ENCODE assay signal across 1 cellular context in the genomic region with DNA sequence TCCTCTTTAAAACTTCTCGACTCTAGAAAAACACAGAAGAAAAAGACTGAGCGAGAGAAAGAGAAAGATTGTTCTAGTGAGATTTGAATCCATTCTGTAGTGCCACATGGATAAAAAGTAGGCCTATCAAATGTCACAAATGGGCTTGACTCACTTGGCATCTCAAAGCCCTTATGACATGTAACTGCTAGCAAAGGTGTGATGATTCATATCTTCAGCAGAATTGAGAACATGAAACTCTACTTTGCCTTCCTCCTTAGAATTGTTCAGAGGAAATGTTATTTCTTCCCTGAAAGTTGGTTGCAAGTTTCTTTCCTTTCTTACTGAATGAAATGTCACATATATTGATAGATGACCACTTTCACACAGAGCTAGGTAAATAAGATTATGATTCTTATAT.
TF ChIP-seq lines count a peak whose summit lies in the region.

No MANE protein-coding gene starts in this region.

TF ChIP-seq in GM12878, 131 proteins besides CTCF, POLR2A, EP300 and RAD21 (continued from another document and continues in another):
- TF ChIP-seq, protein P1, sequence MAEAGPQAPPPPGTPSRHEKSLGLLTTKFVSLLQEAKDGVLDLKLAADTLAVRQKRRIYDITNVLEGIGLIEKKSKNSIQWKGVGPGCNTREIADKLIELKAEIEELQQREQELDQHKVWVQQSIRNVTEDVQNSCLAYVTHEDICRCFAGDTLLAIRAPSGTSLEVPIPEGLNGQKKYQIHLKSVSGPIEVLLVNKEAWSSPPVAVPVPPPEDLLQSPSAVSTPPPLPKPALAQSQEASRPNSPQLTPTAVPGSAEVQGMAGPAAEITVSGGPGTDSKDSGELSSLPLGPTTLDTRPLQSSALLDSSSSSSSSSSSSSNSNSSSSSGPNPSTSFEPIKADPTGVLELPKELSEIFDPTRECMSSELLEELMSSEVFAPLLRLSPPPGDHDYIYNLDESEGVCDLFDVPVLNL (IDR thresholded peaks at IDR 0.05; ENCODE audit: low read depth, low read length): no peak
- TF ChIP-seq DPF2 (IDR thresholded peaks at IDR 0.05) (0 out of 2 replicates have a peak, but pooled peaks have one; percentile 19), TARDBP (IDR thresholded peaks at IDR 0.05; ENCODE audit: borderline replicate concordance) (no peak), JUND (IDR thresholded peaks at IDR 0.05; ENCODE audit: low read depth, low read length) (no peak), ZNF274 (IDR thresholded peaks at IDR 0.05; ENCODE audit: insufficient read depth, insufficient read length) (no peak), YBX1 (IDR thresholded peaks at IDR 0.05) (no peak), ZSCAN29 (IDR thresholded peaks at IDR 0.05) (no peak), IKZF2 (IDR thresholded peaks at IDR 0.05) (peak; percentile 57 to 58; a peak in 3 of 4 replicates), MYB (IDR thresholded peaks at IDR 0.05; ENCODE audit: borderline replicate concordance, low read depth, low read length) (no peak), MEF2B (IDR thresholded peaks at IDR 0.05; ENCODE audit: partially characterized antibody, poor library complexity, severe bottlenecking) (no peak), CEBPB (IDR thresholded peaks at IDR 0.05; ENCODE audit: borderline replicate concordance in 1 of 2, low read depth in 2 of 2, low read length in 2 of 2) (no peak), NFYA (IDR thresholded peaks at IDR 0.05; ENCODE audit: borderline replicate concordance, low read depth, low read length) (no peak), MXI1 (IDR thresholded peaks at IDR 0.05; ENCODE audit: low read depth, low read length) (no peak), TCF12 (IDR thresholded peaks at IDR 0.05; ENCODE audit: low read depth, low read length) (no peak), ZNF207 (IDR thresholded peaks at IDR 0.05; ENCODE audit: borderline replicate concordance) (no peak), MTA2 (IDR thresholded peaks at IDR 0.05; ENCODE audit: low read depth) (no peak; the same call in 1 of the 2 replicates), ATF7 (IDR thresholded peaks at IDR 0.05; ENCODE audit: low read depth) (peak; percentile 28; the same call in 1 of the 2 replicates), NRF1 (conservative IDR thresholded peaks at IDR 0.05; ENCODE audit: low read depth, low read length) (no peak), NR2C1 (IDR thresholded peaks at IDR 0.05) (no peak), ZNF24 (IDR thresholded peaks at IDR 0.05) (peak; percentile 48; the same call in 1 of the 2 replicates), SMC3 (IDR thresholded peaks at IDR 0.05; ENCODE audit: borderline replicate concordance, low read length) (no peak), HDAC2 (IDR thresholded peaks at IDR 0.05) (no peak), CREB1 (IDR thresholded peaks at IDR 0.05; ENCODE audit: low read depth) (peak; percentile 44; the same call in 1 of the 2 replicates), SIX5 (IDR thresholded peaks at IDR 0.05; ENCODE audit: low read depth, low read length, severe bottlenecking) (no peak)
- TF ChIP-seq, protein P2, sequence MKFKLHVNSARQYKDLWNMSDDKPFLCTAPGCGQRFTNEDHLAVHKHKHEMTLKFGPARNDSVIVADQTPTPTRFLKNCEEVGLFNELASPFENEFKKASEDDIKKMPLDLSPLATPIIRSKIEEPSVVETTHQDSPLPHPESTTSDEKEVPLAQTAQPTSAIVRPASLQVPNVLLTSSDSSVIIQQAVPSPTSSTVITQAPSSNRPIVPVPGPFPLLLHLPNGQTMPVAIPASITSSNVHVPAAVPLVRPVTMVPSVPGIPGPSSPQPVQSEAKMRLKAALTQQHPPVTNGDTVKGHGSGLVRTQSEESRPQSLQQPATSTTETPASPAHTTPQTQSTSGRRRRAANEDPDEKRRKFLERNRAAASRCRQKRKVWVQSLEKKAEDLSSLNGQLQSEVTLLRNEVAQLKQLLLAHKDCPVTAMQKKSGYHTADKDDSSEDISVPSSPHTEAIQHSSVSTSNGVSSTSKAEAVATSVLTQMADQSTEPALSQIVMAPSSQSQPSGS (IDR thresholded peaks at IDR 0.05; ENCODE audit: low read length): peak; percentile 66
- TF ChIP-seq, protein P3, sequence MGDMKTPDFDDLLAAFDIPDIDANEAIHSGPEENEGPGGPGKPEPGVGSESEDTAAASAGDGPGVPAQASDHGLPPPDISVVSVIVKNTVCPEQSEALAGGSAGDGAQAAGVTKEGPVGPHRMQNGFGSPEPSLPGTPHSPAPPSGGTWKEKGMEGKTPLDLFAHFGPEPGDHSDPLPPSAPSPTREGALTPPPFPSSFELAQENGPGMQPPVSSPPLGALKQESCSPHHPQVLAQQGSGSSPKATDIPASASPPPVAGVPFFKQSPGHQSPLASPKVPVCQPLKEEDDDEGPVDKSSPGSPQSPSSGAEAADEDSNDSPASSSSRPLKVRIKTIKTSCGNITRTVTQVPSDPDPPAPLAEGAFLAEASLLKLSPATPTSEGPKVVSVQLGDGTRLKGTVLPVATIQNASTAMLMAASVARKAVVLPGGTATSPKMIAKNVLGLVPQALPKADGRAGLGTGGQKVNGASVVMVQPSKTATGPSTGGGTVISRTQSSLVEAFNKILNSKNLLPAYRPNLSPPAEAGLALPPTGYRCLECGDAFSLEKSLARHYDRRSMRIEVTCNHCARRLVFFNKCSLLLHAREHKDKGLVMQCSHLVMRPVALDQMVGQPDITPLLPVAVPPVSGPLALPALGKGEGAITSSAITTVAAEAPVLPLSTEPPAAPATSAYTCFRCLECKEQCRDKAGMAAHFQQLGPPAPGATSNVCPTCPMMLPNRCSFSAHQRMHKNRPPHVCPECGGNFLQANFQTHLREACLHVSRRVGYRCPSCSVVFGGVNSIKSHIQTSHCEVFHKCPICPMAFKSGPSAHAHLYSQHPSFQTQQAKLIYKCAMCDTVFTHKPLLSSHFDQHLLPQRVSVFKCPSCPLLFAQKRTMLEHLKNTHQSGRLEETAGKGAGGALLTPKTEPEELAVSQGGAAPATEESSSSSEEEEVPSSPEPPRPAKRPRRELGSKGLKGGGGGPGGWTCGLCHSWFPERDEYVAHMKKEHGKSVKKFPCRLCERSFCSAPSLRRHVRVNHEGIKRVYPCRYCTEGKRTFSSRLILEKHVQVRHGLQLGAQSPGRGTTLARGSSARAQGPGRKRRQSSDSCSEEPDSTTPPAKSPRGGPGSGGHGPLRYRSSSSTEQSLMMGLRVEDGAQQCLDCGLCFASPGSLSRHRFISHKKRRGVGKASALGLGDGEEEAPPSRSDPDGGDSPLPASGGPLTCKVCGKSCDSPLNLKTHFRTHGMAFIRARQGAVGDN (IDR thresholded peaks at IDR 0.05): peak; percentile 93
- TF ChIP-seq, protein P4, sequence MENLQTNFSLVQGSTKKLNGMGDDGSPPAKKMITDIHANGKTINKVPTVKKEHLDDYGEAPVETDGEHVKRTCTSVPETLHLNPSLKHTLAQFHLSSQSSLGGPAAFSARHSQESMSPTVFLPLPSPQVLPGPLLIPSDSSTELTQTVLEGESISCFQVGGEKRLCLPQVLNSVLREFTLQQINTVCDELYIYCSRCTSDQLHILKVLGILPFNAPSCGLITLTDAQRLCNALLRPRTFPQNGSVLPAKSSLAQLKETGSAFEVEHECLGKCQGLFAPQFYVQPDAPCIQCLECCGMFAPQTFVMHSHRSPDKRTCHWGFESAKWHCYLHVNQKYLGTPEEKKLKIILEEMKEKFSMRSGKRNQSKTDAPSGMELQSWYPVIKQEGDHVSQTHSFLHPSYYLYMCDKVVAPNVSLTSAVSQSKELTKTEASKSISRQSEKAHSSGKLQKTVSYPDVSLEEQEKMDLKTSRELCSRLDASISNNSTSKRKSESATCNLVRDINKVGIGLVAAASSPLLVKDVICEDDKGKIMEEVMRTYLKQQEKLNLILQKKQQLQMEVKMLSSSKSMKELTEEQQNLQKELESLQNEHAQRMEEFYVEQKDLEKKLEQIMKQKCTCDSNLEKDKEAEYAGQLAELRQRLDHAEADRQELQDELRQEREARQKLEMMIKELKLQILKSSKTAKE (IDR thresholded peaks at IDR 0.05; ENCODE audit: low read depth, poor library complexity, severe bottlenecking): peak; percentile 17
- TF ChIP-seq, protein P5, sequence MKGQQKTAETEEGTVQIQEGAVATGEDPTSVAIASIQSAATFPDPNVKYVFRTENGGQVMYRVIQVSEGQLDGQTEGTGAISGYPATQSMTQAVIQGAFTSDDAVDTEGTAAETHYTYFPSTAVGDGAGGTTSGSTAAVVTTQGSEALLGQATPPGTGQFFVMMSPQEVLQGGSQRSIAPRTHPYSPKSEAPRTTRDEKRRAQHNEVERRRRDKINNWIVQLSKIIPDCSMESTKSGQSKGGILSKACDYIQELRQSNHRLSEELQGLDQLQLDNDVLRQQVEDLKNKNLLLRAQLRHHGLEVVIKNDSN (IDR thresholded peaks at IDR 0.05; ENCODE audit: borderline replicate concordance, extremely low read length, insufficient read depth, low read depth, low read length): no peak
- TF ChIP-seq, protein P6, sequence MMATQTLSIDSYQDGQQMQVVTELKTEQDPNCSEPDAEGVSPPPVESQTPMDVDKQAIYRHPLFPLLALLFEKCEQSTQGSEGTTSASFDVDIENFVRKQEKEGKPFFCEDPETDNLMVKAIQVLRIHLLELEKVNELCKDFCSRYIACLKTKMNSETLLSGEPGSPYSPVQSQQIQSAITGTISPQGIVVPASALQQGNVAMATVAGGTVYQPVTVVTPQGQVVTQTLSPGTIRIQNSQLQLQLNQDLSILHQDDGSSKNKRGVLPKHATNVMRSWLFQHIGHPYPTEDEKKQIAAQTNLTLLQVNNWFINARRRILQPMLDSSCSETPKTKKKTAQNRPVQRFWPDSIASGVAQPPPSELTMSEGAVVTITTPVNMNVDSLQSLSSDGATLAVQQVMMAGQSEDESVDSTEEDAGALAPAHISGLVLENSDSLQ (IDR thresholded peaks at IDR 0.05): peak; percentile 53; the same call in 1 of the 2 replicates
- TF ChIP-seq, protein P7, sequence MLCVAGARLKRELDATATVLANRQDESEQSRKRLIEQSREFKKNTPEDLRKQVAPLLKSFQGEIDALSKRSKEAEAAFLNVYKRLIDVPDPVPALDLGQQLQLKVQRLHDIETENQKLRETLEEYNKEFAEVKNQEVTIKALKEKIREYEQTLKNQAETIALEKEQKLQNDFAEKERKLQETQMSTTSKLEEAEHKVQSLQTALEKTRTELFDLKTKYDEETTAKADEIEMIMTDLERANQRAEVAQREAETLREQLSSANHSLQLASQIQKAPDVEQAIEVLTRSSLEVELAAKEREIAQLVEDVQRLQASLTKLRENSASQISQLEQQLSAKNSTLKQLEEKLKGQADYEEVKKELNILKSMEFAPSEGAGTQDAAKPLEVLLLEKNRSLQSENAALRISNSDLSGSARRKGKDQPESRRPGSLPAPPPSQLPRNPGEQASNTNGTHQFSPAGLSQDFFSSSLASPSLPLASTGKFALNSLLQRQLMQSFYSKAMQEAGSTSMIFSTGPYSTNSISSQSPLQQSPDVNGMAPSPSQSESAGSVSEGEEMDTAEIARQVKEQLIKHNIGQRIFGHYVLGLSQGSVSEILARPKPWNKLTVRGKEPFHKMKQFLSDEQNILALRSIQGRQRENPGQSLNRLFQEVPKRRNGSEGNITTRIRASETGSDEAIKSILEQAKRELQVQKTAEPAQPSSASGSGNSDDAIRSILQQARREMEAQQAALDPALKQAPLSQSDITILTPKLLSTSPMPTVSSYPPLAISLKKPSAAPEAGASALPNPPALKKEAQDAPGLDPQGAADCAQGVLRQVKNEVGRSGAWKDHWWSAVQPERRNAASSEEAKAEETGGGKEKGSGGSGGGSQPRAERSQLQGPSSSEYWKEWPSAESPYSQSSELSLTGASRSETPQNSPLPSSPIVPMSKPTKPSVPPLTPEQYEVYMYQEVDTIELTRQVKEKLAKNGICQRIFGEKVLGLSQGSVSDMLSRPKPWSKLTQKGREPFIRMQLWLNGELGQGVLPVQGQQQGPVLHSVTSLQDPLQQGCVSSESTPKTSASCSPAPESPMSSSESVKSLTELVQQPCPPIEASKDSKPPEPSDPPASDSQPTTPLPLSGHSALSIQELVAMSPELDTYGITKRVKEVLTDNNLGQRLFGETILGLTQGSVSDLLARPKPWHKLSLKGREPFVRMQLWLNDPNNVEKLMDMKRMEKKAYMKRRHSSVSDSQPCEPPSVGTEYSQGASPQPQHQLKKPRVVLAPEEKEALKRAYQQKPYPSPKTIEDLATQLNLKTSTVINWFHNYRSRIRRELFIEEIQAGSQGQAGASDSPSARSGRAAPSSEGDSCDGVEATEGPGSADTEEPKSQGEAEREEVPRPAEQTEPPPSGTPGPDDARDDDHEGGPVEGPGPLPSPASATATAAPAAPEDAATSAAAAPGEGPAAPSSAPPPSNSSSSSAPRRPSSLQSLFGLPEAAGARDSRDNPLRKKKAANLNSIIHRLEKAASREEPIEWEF (IDR thresholded peaks at IDR 0.05; ENCODE audit: insufficient replicate concordance, low read depth, low read length): no peak
- TF ChIP-seq, protein P8, sequence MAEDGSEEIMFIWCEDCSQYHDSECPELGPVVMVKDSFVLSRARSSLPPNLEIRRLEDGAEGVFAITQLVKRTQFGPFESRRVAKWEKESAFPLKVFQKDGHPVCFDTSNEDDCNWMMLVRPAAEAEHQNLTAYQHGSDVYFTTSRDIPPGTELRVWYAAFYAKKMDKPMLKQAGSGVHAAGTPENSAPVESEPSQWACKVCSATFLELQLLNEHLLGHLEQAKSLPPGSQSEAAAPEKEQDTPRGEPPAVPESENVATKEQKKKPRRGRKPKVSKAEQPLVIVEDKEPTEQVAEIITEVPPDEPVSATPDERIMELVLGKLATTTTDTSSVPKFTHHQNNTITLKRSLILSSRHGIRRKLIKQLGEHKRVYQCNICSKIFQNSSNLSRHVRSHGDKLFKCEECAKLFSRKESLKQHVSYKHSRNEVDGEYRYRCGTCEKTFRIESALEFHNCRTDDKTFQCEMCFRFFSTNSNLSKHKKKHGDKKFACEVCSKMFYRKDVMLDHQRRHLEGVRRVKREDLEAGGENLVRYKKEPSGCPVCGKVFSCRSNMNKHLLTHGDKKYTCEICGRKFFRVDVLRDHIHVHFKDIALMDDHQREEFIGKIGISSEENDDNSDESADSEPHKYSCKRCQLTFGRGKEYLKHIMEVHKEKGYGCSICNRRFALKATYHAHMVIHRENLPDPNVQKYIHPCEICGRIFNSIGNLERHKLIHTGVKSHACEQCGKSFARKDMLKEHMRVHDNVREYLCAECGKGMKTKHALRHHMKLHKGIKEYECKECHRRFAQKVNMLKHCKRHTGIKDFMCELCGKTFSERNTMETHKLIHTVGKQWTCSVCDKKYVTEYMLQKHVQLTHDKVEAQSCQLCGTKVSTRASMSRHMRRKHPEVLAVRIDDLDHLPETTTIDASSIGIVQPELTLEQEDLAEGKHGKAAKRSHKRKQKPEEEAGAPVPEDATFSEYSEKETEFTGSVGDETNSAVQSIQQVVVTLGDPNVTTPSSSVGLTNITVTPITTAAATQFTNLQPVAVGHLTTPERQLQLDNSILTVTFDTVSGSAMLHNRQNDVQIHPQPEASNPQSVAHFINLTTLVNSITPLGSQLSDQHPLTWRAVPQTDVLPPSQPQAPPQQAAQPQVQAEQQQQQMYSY (CRISPR knock-in tag; IDR thresholded peaks at IDR 0.05): no peak
- TF ChIP-seq, protein P9, sequence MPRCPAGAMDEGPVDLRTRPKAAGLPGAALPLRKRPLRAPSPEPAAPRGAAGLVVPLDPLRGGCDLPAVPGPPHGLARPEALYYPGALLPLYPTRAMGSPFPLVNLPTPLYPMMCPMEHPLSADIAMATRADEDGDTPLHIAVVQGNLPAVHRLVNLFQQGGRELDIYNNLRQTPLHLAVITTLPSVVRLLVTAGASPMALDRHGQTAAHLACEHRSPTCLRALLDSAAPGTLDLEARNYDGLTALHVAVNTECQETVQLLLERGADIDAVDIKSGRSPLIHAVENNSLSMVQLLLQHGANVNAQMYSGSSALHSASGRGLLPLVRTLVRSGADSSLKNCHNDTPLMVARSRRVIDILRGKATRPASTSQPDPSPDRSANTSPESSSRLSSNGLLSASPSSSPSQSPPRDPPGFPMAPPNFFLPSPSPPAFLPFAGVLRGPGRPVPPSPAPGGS (IDR thresholded peaks at IDR 0.05; ENCODE audit: borderline replicate concordance, insufficient read depth, low read depth, low read length, poor library complexity, severe bottlenecking): peak; percentile 36
- TF ChIP-seq, protein P10, sequence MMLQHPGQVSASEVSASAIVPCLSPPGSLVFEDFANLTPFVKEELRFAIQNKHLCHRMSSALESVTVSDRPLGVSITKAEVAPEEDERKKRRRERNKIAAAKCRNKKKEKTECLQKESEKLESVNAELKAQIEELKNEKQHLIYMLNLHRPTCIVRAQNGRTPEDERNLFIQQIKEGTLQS (IDR thresholded peaks at IDR 0.05; ENCODE audit: borderline replicate concordance, extremely low read depth, low read depth, low read length): no peak
